In genomic region chr3:176399193-176399592, GRCh38 we compare ENCODE assay signal across 25 cellular contexts.
"Had no signal": no experiment of that assay in that cellular context is flagged by ENCODE, and none has a peak within 500 bp of the region (broad histone marks: within the 10 kb centered on the region; RNA-seq: fewer than 3 reads in every experiment).

No MANE protein-coding gene starts in this region.

- H3K36me3 ChIP-seq: ovary, right lobe of liver, sigmoid colon, stomach, thoracic aorta, thyroid gland, tibial nerve, upper lobe of left lung, vagina had no signal

- H3K9me3 ChIP-seq: ovary, psoas muscle, right lobe of liver, sigmoid colon, thoracic aorta, thyroid gland, upper lobe of left lung, vagina had no signal

- H3K79me2 ChIP-seq: parathyroid adenoma had no signal

- DNase-seq: naive thymus-derived CD8-positive, alpha-beta T cell; nephron progenitor cell; occipital lobe; ovary; posterior cingulate gyrus; psoas muscle; right cardiac atrium; right lobe of liver; sigmoid colon; small intestine; stimulated activated CD4-positive, alpha-beta T cell treated with anti-CD3 and anti-CD28 coated beads, Interleukin-15, amount 100 ng/mL, for 24 hours; stimulated activated CD4-positive, alpha-beta T cell treated with anti-CD3 and anti-CD28 coated beads, Interleukin-2, amount 100 ng/mL, for 24 hours; stimulated activated CD4-positive, alpha-beta T cell treated with anti-CD3 and anti-CD28 coated beads, Interleukin-2, amount 100 ng/mL, for 48 hours; stimulated activated CD4-positive, alpha-beta T cell treated with anti-CD3 and anti-CD28 coated beads, Interleukin-4, amount 100 ng/mL, for 24 hours; stimulated activated naive B cell treated with anti-CD40 and anti-IgM and Interleukin-4, amounts not matched to agents 10 μg/mL and 1 μg/mL and 100 μg/mL, for 72 hours; stimulated activated naive CD4-positive, alpha-beta T cell treated with Interleukin-2 at 50 U/mL for 16 hours; stomach; thyroid gland; upper lobe of left lung had no signal

- ATAC-seq: naive thymus-derived CD8-positive, alpha-beta T cell; natural killer cell treated with Interleukin-12 subunit alpha and Interleukin-12 subunit beta and Interleukin-15 and Interleukin-18, amount 100 ng/mL, for 72 hours; psoas muscle; right lobe of liver; stimulated activated effector memory CD8-positive, alpha-beta T cell treated with anti-CD3 and anti-CD28 coated beads, Interleukin-12 subunit alpha, Interleukin-12 subunit beta, amount 100 ng/mL, for 72 hours; stimulated activated naive B cell treated with anti-CD40 and anti-IgM and Interleukin-4, amounts not matched to agents 10 μg/mL and 1 μg/mL and 100 μg/mL, for 72 hours had no signal

- H3K9ac ChIP-seq: parathyroid adenoma had no signal

- H3K4me1 ChIP-seq: parathyroid adenoma, psoas muscle, right lobe of liver, sigmoid colon, stomach, thyroid gland, tibial nerve, upper lobe of left lung, vagina had no signal

- H3K27me3 ChIP-seq: ovary, right lobe of liver, sigmoid colon, stomach, thyroid gland, tibial nerve, upper lobe of left lung, vagina had no signal

- H2AFZ ChIP-seq: parathyroid adenoma had no signal

- H3K4me3 ChIP-seq: ovary, psoas muscle, right lobe of liver, sigmoid colon, stomach, thoracic aorta, thyroid gland, tibial nerve, upper lobe of left lung, vagina had no signal

- H3K27ac ChIP-seq: ovary, parathyroid adenoma, psoas muscle, right lobe of liver, sigmoid colon, stomach, thoracic aorta, thyroid gland, tibial nerve, upper lobe of left lung, vagina had no signal
